ENCODE assay signal across 9 cellular contexts in genomic region chr1:110336300-110337039, GRCh38. TPM values are rescaled to one million over a fixed set of nuclear protein-coding genes. Genes with fewer than 3 reads are reported as not detected.
DNase-seq lines count a peak whose midpoint lies in the region; ATAC-seq and TF ChIP-seq lines count a peak whose summit lies in the region.
"Had no signal": no experiment of that assay in that cellular context is flagged by ENCODE, and none has a peak within 500 bp of the region (broad histone marks: within the 10 kb centered on the region; RNA-seq: fewer than 3 reads in every experiment).

No MANE protein-coding gene starts in this region.

- ATAC-seq in WTC11: no peak
- no peak for ATAC-seq in naive thymus-derived CD4-positive, alpha-beta T cell
- ATAC-seq in GM19023 (IDR thresholded peaks at IDR 0.05; ENCODE audit: unreplicated experiment): no peak
- ATAC-seq: foreskin keratinocyte had no signal

- H3K4me1 Mint-ChIP-seq in WTC11: peaks cover 27% of the 10 kb centered on the region
- peaks cover 16 to 39% (median 36%) of the 10 kb centered on the region in 7 donors for H3K4me1 Mint-ChIP-seq in naive thymus-derived CD4-positive, alpha-beta T cell

- CTCF ChIA-PET in WTC11 (lab: Charles Lee): interaction anchor here (0.6 to 6.1 kb wide), 5 partner anchors 10 to 139 kb away, joined by 3 to 100 read pairs (median 3); partner anchors contain the start of gene KCNC4
- CTCF ChIA-PET in naive thymus-derived CD4-positive, alpha-beta T cell (lab: Charles Lee): interaction anchor here (0.6 to 1.7 kb wide), 4 partner anchors 23 to 336 kb away, joined by 3 to 6 read pairs (median 4); partner anchors contain the start of gene STRIP1

- no peaks in the 10 kb centered on the region for H3K27me3 Mint-ChIP-seq in WTC11 (ENCODE audit: low read depth)
- peaks cover 0 to 2% (median 0%) of the 10 kb centered on the region in 5 donors for H3K27me3 Mint-ChIP-seq in naive thymus-derived CD4-positive, alpha-beta T cell

- no peak overlapping the region for H3K27ac Mint-ChIP-seq in WTC11
- H3K27ac Mint-ChIP-seq in naive thymus-derived CD4-positive, alpha-beta T cell: peak overlapping the region in 8 of 9 donors; percentile 33 to 83 (median 74)

- in situ Hi-C loops in Caki2 (cut with HindIII; ENCODE audit: low pct_unique_long_range_greater_than_20kb, low sequenced_read_pairs): no loop called here
- in situ Hi-C loops in G401 (cut with HindIII; ENCODE audit: low sequenced_read_pairs): no loop called here

- H3K27ac ChIP-seq in HL-60 (replicated peaks): peak overlapping the region; percentile 98
- no peak overlapping the region for H3K27ac ChIP-seq in naive thymus-derived CD4-positive, alpha-beta T cell (ENCODE audit: low read depth, low read length)

- peaks cover 9% of the 10 kb centered on the region for H3K9me3 Mint-ChIP-seq in WTC11
- no peaks in the 10 kb centered on the region for H3K9me3 Mint-ChIP-seq in naive thymus-derived CD4-positive, alpha-beta T cell

- no peaks in the 10 kb centered on the region for H3K9me3 ChIP-seq in naive thymus-derived CD4-positive, alpha-beta T cell (ENCODE audit: control insufficient read depth in 2 of 3, low read length in 3 of 3)

- H3K36me3 Mint-ChIP-seq in WTC11: peaks cover 16% of the 10 kb centered on the region
- H3K36me3 Mint-ChIP-seq in naive thymus-derived CD4-positive, alpha-beta T cell: peaks cover 0 to 17% (median 7%) of the 10 kb centered on the region in 5 donors

- H3K27me3 ChIP-seq in HL-60 (ENCODE audit: insufficient read depth, poor library complexity, severe bottlenecking): no peaks in the 10 kb centered on the region
- H3K27me3 ChIP-seq in naive thymus-derived CD4-positive, alpha-beta T cell (ENCODE audit: control insufficient read depth in 2 of 2, insufficient read depth in 2 of 2, low read length in 2 of 2): no peaks in the 10 kb centered on the region
- H3K27me3 ChIP-seq: foreskin keratinocyte had no signal

- peaks cover 0 to 15% (median 0%) of the 10 kb centered on the region in 3 experiments for H3K36me3 ChIP-seq in naive thymus-derived CD4-positive, alpha-beta T cell (ENCODE audit: control insufficient read depth in 2 of 3, insufficient read depth in 3 of 3, low read length in 3 of 3)

- TF ChIP-seq CTCF in HL-60 (IDR thresholded peaks at IDR 0.05; ENCODE audit: insufficient read depth, low read length) (no peak), WTC11 (IDR thresholded peaks at IDR 0.05) (no peak)

- peak overlapping the region; percentile 54 for H3K4me3 Mint-ChIP-seq in WTC11
- H3K4me3 Mint-ChIP-seq in naive thymus-derived CD4-positive, alpha-beta T cell: peak overlapping the region in 7 of 10 donors; percentile 25 to 80 (median 59)

- peaks cover 16 to 23% of the 10 kb centered on the region in 2 donors for H3K4me1 ChIP-seq in naive thymus-derived CD4-positive, alpha-beta T cell (ENCODE audit: control insufficient read depth in 2 of 2, insufficient read depth in 2 of 2, low read length in 2 of 2)

- POLR2A ChIA-PET in WTC11 (lab: Charles Lee): interaction anchor here (0.7 to 2.5 kb wide), 2 partner anchors 129 to 244 kb away, joined by 5 to 12 read pairs; no protein-coding TSS in a partner anchor
- POLR2A ChIA-PET in naive thymus-derived CD4-positive, alpha-beta T cell (lab: Charles Lee): interaction anchor here (1.2 to 5.8 kb wide), 3 partner anchors 24 to 539 kb away, joined by 3 to 64 read pairs (median 11); partner anchors contain the start of gene LAMTOR5

- DNase-seq in Caki2 (ENCODE audit: low read depth): peak; percentile 45
- DNase-seq in HL-60 (ENCODE audit: low read depth in 1 of 2, low spot score in 1 of 2): no peak
- DNase-seq in WTC11 (ENCODE audit: low spot score): no peak
- DNase-seq in naive thymus-derived CD4-positive, alpha-beta T cell: no peak
- no peak for DNase-seq in epidermal melanocyte (ENCODE audit: insufficient read length, low spot score)
- DNase-seq in G401 (ENCODE audit: low spot score): no peak
- DNase-seq: NCI-H748 treated with DMSO at 0.1 percent for 48 hours had no signal

- no peak overlapping the region for H3K4me3 ChIP-seq in HL-60 (replicated peaks; ENCODE audit: insufficient read depth, low read length)
- no peak overlapping the region for H3K4me3 ChIP-seq in naive thymus-derived CD4-positive, alpha-beta T cell (ENCODE audit: low read length)

- intact Hi-C loops in naive thymus-derived CD4-positive, alpha-beta T cell (cut with micrococcal nuclease): loop anchor here (5.0 to 10.0 kb wide), 9 partner anchors 541 to 1692 kb away; partner anchors contain the start of genes CEPT1 (in 1 of the 2), DENND2D (in 1 of the 2), DRAM2 (in 1 of the 2) and LRIF1 (in 1 of the 2)

TF ChIP-seq in WTC11, 78 proteins besides CTCF, POLR2A, EP300 and RAD21:
- no peak for TF ChIP-seq MXD4 (CRISPR knock-in tag; IDR thresholded peaks at IDR 0.05; ENCODE audit: borderline replicate concordance)
- TF ChIP-seq ZNF219 (CRISPR knock-in tag; IDR thresholded peaks at IDR 0.05; ENCODE audit: borderline replicate concordance): no peak
- no peak for TF ChIP-seq ZNF263 (CRISPR knock-in tag; IDR thresholded peaks at IDR 0.05; ENCODE audit: low read depth)
TF ChIP-seq in WTC11: peak in this region for 0.

RNA-seq across cellular contexts. Expression of gene RBM15, which starts 2.7 kb away (rescaled TPM):
- 12.6 and 14.1 TPM in 2 replicates for total RNA-seq in Caki2 (2014; rRNA removed; shearing (Covaris generic); ENCODE audit: low replicate concordance)
- 43.5 to 50.6 TPM (median 44.8 TPM) in 3 replicates for total RNA-seq in WTC11 (2021)
- total RNA-seq in naive thymus-derived CD4-positive, alpha-beta T cell: 10 to 100 TPM; 36.4 to 58.6 (median 46.3) TPM
- polyA plus RNA-seq in naive thymus-derived CD4-positive, alpha-beta T cell: 10 to 100 TPM in 1 of 2 donors, 1 to 10 TPM in 1; 7.1 to 15.5 TPM
- 27.7 and 36.3 TPM in 2 replicates for total RNA-seq in G401 (2014; rRNA removed; shearing (Covaris generic))

RNA-seq across cellular contexts. Expression of gene SLC16A4, which starts 54.4 kb away (rescaled TPM):
- total RNA-seq in Caki2 (2014; rRNA removed; shearing (Covaris generic); ENCODE audit: low replicate concordance): 54.2 and 56.5 TPM in 2 replicates
- 0.11 to 0.30 TPM (median 0.28 TPM) in 3 replicates for total RNA-seq in WTC11 (2021)
- total RNA-seq in naive thymus-derived CD4-positive, alpha-beta T cell: under 1 TPM; 0.19 to 0.76 (median 0.32) TPM
- under 1 TPM; 0.24 to 0.93 TPM for polyA plus RNA-seq in naive thymus-derived CD4-positive, alpha-beta T cell
- 0.85 and 2.3 TPM in 2 replicates for total RNA-seq in G401 (2014; rRNA removed; shearing (Covaris generic))

Comparison
In these comparisons a context has a peak if more than half of its experiments do, and no peak if none do; other contexts are left out.
1. RNA of gene SLC16A4, which starts 54.4 kb away (total RNA-seq): 54.2 to 56.5 TPM in Caki2; 0.85 to 2.3 TPM in G401, 0.19 to 0.76 TPM in naive thymus-derived CD4-positive, alpha-beta T cell and 0.11 to 0.30 TPM in WTC11; every median in the first group is over 10 times any median in the second.